1 cellular context compared by ENCODE assay signal in genomic region chr17:75652341-75652740, GRCh38.
TF ChIP-seq lines count a peak whose summit lies in the region.

No MANE protein-coding gene starts in this region.

TF ChIP-seq in GM12878, 131 proteins besides CTCF, POLR2A, EP300 and RAD21:
- no peak for TF ChIP-seq RB1 (IDR thresholded peaks at IDR 0.05; ENCODE audit: borderline replicate concordance)
- TF ChIP-seq ELK1 (IDR thresholded peaks at IDR 0.05; ENCODE audit: low read depth, low read length), result no peak
- no peak for TF ChIP-seq ZNF24 (IDR thresholded peaks at IDR 0.05)
- TF ChIP-seq KLF5 (IDR thresholded peaks at IDR 0.05; ENCODE audit: partially characterized antibody), result no peak
